19 cellular contexts compared by ENCODE assay signal in the genomic region with DNA sequence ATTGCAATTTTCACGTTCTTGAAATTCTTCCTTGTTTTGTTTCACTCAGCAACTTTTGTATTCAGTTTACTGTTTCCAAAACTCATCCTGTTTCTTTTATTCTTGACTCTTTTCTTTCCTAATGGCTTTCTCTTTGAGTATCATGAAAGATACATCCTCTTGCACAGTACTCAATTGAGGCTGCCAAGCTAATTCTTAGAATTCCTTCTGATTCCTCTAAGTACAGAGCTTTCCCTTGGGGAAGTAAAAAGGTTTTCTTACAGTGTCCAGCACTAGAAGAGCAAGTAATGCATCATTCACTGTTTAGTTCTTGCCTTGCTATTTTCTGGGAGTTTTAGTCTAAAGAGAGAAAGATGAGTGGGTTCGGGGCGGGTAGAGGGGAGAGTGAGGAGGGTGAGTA.
A peak's percentile ranks its signal among the peaks of the same experiment; 100 is the strongest.
DNase-seq lines count a peak whose midpoint lies in the region; ATAC-seq, FAIRE-seq and TF ChIP-seq lines count a peak whose summit lies in the region.
"Had no signal": no experiment of that assay in that cellular context is flagged by ENCODE, and none has a peak within 500 bp of the region (broad histone marks: within the 10 kb centered on the region; RNA-seq: fewer than 3 reads in every experiment).

No MANE protein-coding gene starts in this region.

- H3K27ac ChIP-seq in SK-N-SH (ENCODE audit: low read depth in 2 of 2, low read length in 1 of 2) (no peak overlapping the region), body of pancreas (no peak overlapping the region), right atrium auricular region (no peak overlapping the region)
- H3K27ac ChIP-seq: BLaER1 had no signal

- TF ChIP-seq POLR2A in body of pancreas (IDR thresholded peaks at IDR 0.05), result no peak

- no peaks in the 10 kb centered on the region for H3F3A ChIP-seq in SK-N-SH (replicated peaks; ENCODE audit: insufficient read depth)

- FAIRE-seq in HTR-8/SVneo (lab: Jason Lieb, UNC), result no peak
- FAIRE-seq: GM12892, GM18507, H1, HepG2 had no signal

- no peak for DNase-seq in SK-N-SH
- DNase-seq in nephron progenitor cell, result no peak
- DNase-seq in retina, result peak; percentile 20
- no peak for DNase-seq in HTR-8/SVneo (ENCODE audit: insufficient read length, low spot score)
- no peak for DNase-seq in body of pancreas
- DNase-seq in right atrium auricular region (ENCODE audit: low spot score), result no peak
- DNase-seq: 8988T; CD4-positive, alpha-beta memory T cell; DMS153; DMS79; GDM1; H9 had no signal

- no peak overlapping the region for H3K9ac ChIP-seq in SK-N-SH
- H3K9ac ChIP-seq: BLaER1 had no signal

- peaks cover 9% of the 10 kb centered on the region for H3K4me1 Mint-ChIP-seq in nephron progenitor cell
- H3K4me1 Mint-ChIP-seq: CD14-positive monocyte; CD4-positive, alpha-beta memory T cell had no signal

- no peaks in the 10 kb centered on the region for H3K27me3 Mint-ChIP-seq in nephron progenitor cell (ENCODE audit: low read depth, poor library complexity)

- CTCF ChIA-PET in SK-N-SH (lab: Yijun Ruan, JAX), result no interaction called here

- H3K4me3 ChIP-seq in SK-N-SH (ENCODE audit: low read depth in 2 of 2, low read length in 1 of 2) (no peak overlapping the region), body of pancreas (no peak overlapping the region), right atrium auricular region (no peak overlapping the region)
- H3K4me3 ChIP-seq: BLaER1 had no signal

- H3K4me1 ChIP-seq in SK-N-SH (ENCODE audit: control insufficient read depth in 1 of 2, insufficient read depth in 2 of 2, low read depth in 1 of 2, low read length in 1 of 2), result no peaks in the 10 kb centered on the region
- H3K4me1 ChIP-seq in body of pancreas, result no peaks in the 10 kb centered on the region
- no peaks in the 10 kb centered on the region for H3K4me1 ChIP-seq in right atrium auricular region
- H3K4me1 ChIP-seq: BLaER1 had no signal

- no peaks in the 10 kb centered on the region for H3K9me3 ChIP-seq in SK-N-SH
- no peaks in the 10 kb centered on the region for H3K9me3 ChIP-seq in body of pancreas
- H3K9me3 ChIP-seq in right atrium auricular region, result no peaks in the 10 kb centered on the region

- no peak overlapping the region for H3K4me3 Mint-ChIP-seq in nephron progenitor cell
- H3K4me3 Mint-ChIP-seq: CD14-positive monocyte; CD4-positive, alpha-beta memory T cell; H9 had no signal

- TF ChIP-seq CTCF in SK-N-SH (IDR thresholded peaks at IDR 0.05) (no peak), nephron progenitor cell (IDR thresholded peaks at IDR 0.05) (no peak), body of pancreas (IDR thresholded peaks at IDR 0.05) (no peak), right atrium auricular region (IDR thresholded peaks at IDR 0.05) (no peak)

- no peaks in the 10 kb centered on the region for H3K79me2 ChIP-seq in SK-N-SH (ENCODE audit: insufficient read depth)

- TF ChIP-seq RAD21 in SK-N-SH (IDR thresholded peaks at IDR 0.05; ENCODE audit: low read length), result no peak

- peaks cover 11% of the 10 kb centered on the region for H3K36me3 Mint-ChIP-seq in nephron progenitor cell (ENCODE audit: low read depth)
- H3K36me3 Mint-ChIP-seq: CD14-positive monocyte; CD4-positive, alpha-beta memory T cell had no signal

- H3K36me3 ChIP-seq in SK-N-SH (replicated peaks in 1 of 2; ENCODE audit: control insufficient read depth in 1 of 2, insufficient read depth in 2 of 2, low read length in 1 of 2) (no peaks in the 10 kb centered on the region), body of pancreas (replicated peaks in 1 of 2; ENCODE audit: insufficient read depth in 1 of 2, low read depth in 2 of 2) (no peaks in the 10 kb centered on the region), right atrium auricular region (no peaks in the 10 kb centered on the region)
- H3K36me3 ChIP-seq: BLaER1 had no signal

- no peak overlapping the region for H3K4me2 ChIP-seq in SK-N-SH
- H3K4me2 ChIP-seq: BLaER1 had no signal

- no peak for TF ChIP-seq EP300 in SK-N-SH (IDR thresholded peaks at IDR 0.05; ENCODE audit: borderline replicate concordance in 1 of 2, low read depth in 1 of 2, low read length in 1 of 2)

- intact Hi-C loops in body of pancreas (cut with DNase I), result no loop called here

- POLR2A ChIA-PET in SK-N-SH (lab: Yijun Ruan, JAX), result no interaction called here

- H3K27ac Mint-ChIP-seq in nephron progenitor cell, result peak overlapping the region; percentile 9
- H3K27ac Mint-ChIP-seq: CD14-positive monocyte; CD4-positive, alpha-beta memory T cell; H9 had no signal

- H2AFZ ChIP-seq in SK-N-SH (ENCODE audit: low read depth), result no peak overlapping the region

- peaks cover 13% of the 10 kb centered on the region for H3K9me3 Mint-ChIP-seq in nephron progenitor cell

- no peak for ATAC-seq in SK-N-SH treated with all-trans-retinoic acid at 6 μM for 48 hours
- no peak for ATAC-seq in body of pancreas
- ATAC-seq: HepG2 had no signal

- no peaks in the 10 kb centered on the region for H3K9me2 ChIP-seq in SK-N-SH

- H3K27me3 ChIP-seq in SK-N-SH (ENCODE audit: insufficient read depth) (no peaks in the 10 kb centered on the region), body of pancreas (no peaks in the 10 kb centered on the region), right atrium auricular region (no peaks in the 10 kb centered on the region)
- H3K27me3 ChIP-seq: BLaER1 had no signal

- H4K20me1 ChIP-seq in SK-N-SH (ENCODE audit: insufficient read depth), result no peaks in the 10 kb centered on the region
- H4K20me1 ChIP-seq: BLaER1 had no signal

- 27% methylated on average over 3 of the region's 3 CpGs for WGBS in SK-N-SH (ENCODE audit: low lambda C conversion rate)
- WGBS in body of pancreas, 2 donors, result 51 to 52% methylated on average over 3 of the region's 3 CpGs

TF ChIP-seq in SK-N-SH treated with all-trans-retinoic acid at 6 μM for 48 hours, 23 proteins besides CTCF, POLR2A, EP300 and RAD21:
- TF ChIP-seq, protein P1, sequence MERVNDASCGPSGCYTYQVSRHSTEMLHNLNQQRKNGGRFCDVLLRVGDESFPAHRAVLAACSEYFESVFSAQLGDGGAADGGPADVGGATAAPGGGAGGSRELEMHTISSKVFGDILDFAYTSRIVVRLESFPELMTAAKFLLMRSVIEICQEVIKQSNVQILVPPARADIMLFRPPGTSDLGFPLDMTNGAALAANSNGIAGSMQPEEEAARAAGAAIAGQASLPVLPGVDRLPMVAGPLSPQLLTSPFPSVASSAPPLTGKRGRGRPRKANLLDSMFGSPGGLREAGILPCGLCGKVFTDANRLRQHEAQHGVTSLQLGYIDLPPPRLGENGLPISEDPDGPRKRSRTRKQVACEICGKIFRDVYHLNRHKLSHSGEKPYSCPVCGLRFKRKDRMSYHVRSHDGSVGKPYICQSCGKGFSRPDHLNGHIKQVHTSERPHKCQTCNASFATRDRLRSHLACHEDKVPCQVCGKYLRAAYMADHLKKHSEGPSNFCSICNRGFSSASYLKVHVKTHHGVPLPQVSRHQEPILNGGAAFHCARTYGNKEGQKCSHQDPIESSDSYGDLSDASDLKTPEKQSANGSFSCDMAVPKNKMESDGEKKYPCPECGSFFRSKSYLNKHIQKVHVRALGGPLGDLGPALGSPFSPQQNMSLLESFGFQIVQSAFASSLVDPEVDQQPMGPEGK (CRISPR knock-in tag; IDR thresholded peaks at IDR 0.05; ENCODE audit: borderline replicate concordance), result no peak
- TF ChIP-seq ISL1 (CRISPR knock-in tag; IDR thresholded peaks at IDR 0.05) (peak; percentile 69), TOX (CRISPR knock-in tag; IDR thresholded peaks at IDR 0.05; ENCODE audit: borderline replicate concordance) (no peak), SNAI2 (CRISPR knock-in tag; IDR thresholded peaks at IDR 0.05) (no peak), ZFP3 (CRISPR knock-in tag; IDR thresholded peaks at IDR 0.05) (no peak), ZNF70 (CRISPR knock-in tag; IDR thresholded peaks at IDR 0.05) (no peak)

TF ChIP-seq in SK-N-SH, 30 proteins besides CTCF, POLR2A, EP300 and RAD21:
- TF ChIP-seq TCF12 (IDR thresholded peaks at IDR 0.05) (no peak), MEF2A (IDR thresholded peaks at IDR 0.05; ENCODE audit: borderline replicate concordance, low read depth) (no peak), POLR2AphosphoS5 (IDR thresholded peaks at IDR 0.05; ENCODE audit: low read depth, low read length) (no peak), SIN3A (IDR thresholded peaks at IDR 0.05; ENCODE audit: borderline replicate concordance, low read depth, low read length) (no peak), RFX5 (IDR thresholded peaks at IDR 0.05; ENCODE audit: low read length) (no peak), GABPA (IDR thresholded peaks at IDR 0.05; ENCODE audit: low read depth) (no peak), MXI1 (IDR thresholded peaks at IDR 0.05; ENCODE audit: low read depth, low read length) (no peak), YY1 (IDR thresholded peaks at IDR 0.05; ENCODE audit: low read depth) (no peak), TEAD4 (IDR thresholded peaks at IDR 0.05; ENCODE audit: borderline replicate concordance, insufficient read depth) (no peak), FOXM1 (IDR thresholded peaks at IDR 0.05; ENCODE audit: low read depth) (no peak), TAF1 (IDR thresholded peaks at IDR 0.05; ENCODE audit: borderline replicate concordance, low read depth, low read length) (no peak)
- TF ChIP-seq, protein P2, sequence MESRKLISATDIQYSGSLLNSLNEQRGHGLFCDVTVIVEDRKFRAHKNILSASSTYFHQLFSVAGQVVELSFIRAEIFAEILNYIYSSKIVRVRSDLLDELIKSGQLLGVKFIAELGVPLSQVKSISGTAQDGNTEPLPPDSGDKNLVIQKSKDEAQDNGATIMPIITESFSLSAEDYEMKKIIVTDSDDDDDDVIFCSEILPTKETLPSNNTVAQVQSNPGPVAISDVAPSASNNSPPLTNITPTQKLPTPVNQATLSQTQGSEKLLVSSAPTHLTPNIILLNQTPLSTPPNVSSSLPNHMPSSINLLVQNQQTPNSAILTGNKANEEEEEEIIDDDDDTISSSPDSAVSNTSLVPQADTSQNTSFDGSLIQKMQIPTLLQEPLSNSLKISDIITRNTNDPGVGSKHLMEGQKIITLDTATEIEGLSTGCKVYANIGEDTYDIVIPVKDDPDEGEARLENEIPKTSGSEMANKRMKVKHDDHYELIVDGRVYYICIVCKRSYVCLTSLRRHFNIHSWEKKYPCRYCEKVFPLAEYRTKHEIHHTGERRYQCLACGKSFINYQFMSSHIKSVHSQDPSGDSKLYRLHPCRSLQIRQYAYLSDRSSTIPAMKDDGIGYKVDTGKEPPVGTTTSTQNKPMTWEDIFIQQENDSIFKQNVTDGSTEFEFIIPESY (IDR thresholded peaks at IDR 0.05; ENCODE audit: borderline replicate concordance, low read depth), result no peak
